Comparison of ENCODE assay signal across 10 cellular contexts in the genomic region with DNA sequence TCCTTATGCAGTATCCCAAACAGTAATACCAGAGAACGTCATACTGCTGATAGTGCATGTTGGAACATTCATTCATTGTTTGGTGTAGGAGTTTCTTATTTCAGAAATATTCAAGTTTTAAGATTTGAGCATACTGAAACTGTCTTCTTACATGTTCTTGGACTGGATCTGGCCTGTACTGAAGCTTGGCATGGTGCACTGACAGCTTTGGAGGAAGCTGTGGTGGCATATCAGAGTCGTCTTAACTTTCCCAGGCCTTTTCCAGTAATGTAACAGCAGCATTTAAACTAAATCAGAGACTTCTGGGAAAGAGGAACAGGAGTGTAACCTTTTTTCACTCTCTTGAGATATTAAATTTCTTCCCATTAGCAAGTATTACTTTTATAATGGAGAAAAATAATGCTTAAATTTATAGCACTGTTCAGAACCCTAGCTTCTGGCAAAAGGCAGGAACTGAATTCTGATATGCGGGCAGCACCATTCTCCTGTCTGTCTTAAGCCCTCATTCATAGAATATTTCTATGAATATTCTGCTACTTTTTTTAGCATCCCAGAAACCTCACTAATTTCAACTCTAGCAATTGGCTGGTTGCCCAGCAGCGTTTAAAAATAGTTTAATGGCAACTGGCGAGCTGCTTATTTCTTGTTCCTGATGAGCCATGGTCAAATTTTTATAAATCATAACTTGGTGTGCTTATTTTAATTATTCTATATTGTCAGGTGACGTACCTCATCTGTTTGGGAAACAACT. TPM values are rescaled to one million over a fixed set of nuclear protein-coding genes. Genes with fewer than 3 reads are reported as not detected.
DNase-seq lines count a peak whose midpoint lies in the region; TF ChIP-seq lines count a peak whose summit lies in the region.
"Had no signal": no experiment of that assay in that cellular context is flagged by ENCODE, and none has a peak within 500 bp of the region (broad histone marks: within the 10 kb centered on the region; RNA-seq: fewer than 3 reads in every experiment).

No MANE protein-coding gene starts in this region.

- no peak for TF ChIP-seq POLR2A in prostate gland (IDR thresholded peaks at IDR 0.05)

- intact Hi-C loops in prostate gland (cut with DNase I): no loop called here

- no peaks in the 10 kb centered on the region for H3K27me3 ChIP-seq in prostate gland (replicated peaks; ENCODE audit: insufficient read depth)
- H3K27me3 ChIP-seq: right lobe of liver had no signal

- TF ChIP-seq CTCF in fibroblast of the aortic adventitia (IDR thresholded peaks at IDR 0.05; ENCODE audit: insufficient read depth, low read length) (no peak), prostate gland (IDR thresholded peaks at IDR 0.05) (no peak)

- H3K4me1 ChIP-seq in prostate gland (replicated peaks): peaks cover 4% of the 10 kb centered on the region
- H3K4me1 ChIP-seq: right lobe of liver had no signal

- 14% methylated on average over 6 of the region's 6 CpGs for WGBS in prostate gland

- H3K9ac ChIP-seq in SK-N-MC (ENCODE audit: insufficient read length): no peak overlapping the region

- H3K4me3 ChIP-seq in SK-N-MC: no peak overlapping the region
- H3K4me3 ChIP-seq in fibroblast of the aortic adventitia (ENCODE audit: low read depth, low read length): no peak overlapping the region
- no peak overlapping the region for H3K4me3 ChIP-seq in prostate gland
- H3K4me3 ChIP-seq: right lobe of liver had no signal

- H3K36me3 ChIP-seq in SK-N-MC (ENCODE audit: insufficient read depth, low read length): peaks cover 26% of the 10 kb centered on the region
- H3K36me3 ChIP-seq in prostate gland: no peaks in the 10 kb centered on the region

- H3K27ac ChIP-seq in SK-N-MC: peak overlapping the region; percentile 1; the same call in 1 of the 2 replicates
- H3K27ac ChIP-seq in prostate gland: peak overlapping the region; percentile 21 to 28
- H3K27ac ChIP-seq: right lobe of liver had no signal

- peak; percentile 53 for DNase-seq in COLO829 (ENCODE audit: low spot score)
- no peak for DNase-seq in SK-N-MC (ENCODE audit: low read depth, low spot score)
- peak; percentile 70 for DNase-seq in fibroblast of the aortic adventitia (ENCODE audit: low read depth)
- DNase-seq in prostate gland (ENCODE audit: low spot score): peak; percentile 12
- DNase-seq in AG08396 (ENCODE audit: low spot score): no peak
- DNase-seq in NCI-H510A (lab: John Stamatoyannopoulos, UW): no peak
- DNase-seq in H4 (ENCODE audit: low spot score): no peak
- no peak for DNase-seq in NCI-H2029 treated with DMSO at 0.1 percent for 48 hours (lab: John Stamatoyannopoulos, UW)
- DNase-seq: right lobe of liver; stimulated activated naive B cell treated with anti-CD40 and anti-IgM and Interleukin-4, amounts not matched to agents 10 μg/mL and 1 μg/mL and 100 μg/mL, for 72 hours had no signal

- H3K9me3 ChIP-seq in SK-N-MC (ENCODE audit: low read depth, low read length) (no peaks in the 10 kb centered on the region), prostate gland (no peaks in the 10 kb centered on the region)
- H3K9me3 ChIP-seq: right lobe of liver had no signal

RNA-seq across cellular contexts. Expression of gene DNAJC13, which starts 31.1 kb away (rescaled TPM):
- total RNA-seq in fibroblast of the aortic adventitia (ENCODE audit: low replicate concordance) (125 and 157 TPM in 2 replicates), prostate gland (10 to 100 TPM; 25.0 to 46.2 TPM)
- 31.8 and 34.8 TPM in 2 replicates for total RNA-seq in H4 (2014; rRNA removed; shearing (Covaris generic))

Comparison
In these comparisons a context has a peak if more than half of its experiments do, and no peak if none do; other contexts are left out.
1. DNase-seq: peak in COLO829 (single experiment), fibroblast of the aortic adventitia (single experiment) and prostate gland (single experiment); none in SK-N-MC (single experiment), AG08396 (single experiment), NCI-H510A (single experiment), H4 (single experiment) and NCI-H2029 treated with DMSO at 0.1 percent for 48 hours (single experiment).